In genomic region chr17:16435951-16436886, GRCh38 we compare ENCODE assay signal across 1 cellular context.
TF ChIP-seq lines count a peak whose summit lies in the region.

No MANE protein-coding gene starts in this region.

TF ChIP-seq in HepG2, 621 proteins besides CTCF, POLR2A, EP300 and RAD21 (continued from another document and continues in another):
- no peak for TF ChIP-seq E2F1 (CRISPR knock-in tag; IDR thresholded peaks at IDR 0.05)
- TF ChIP-seq ZNF343 (CRISPR knock-in tag; IDR thresholded peaks at IDR 0.05): no peak
- no peak for TF ChIP-seq ARHGAP35 (CRISPR knock-in tag; IDR thresholded peaks at IDR 0.05; ENCODE audit: borderline replicate concordance)
- no peak for TF ChIP-seq ZNF607 (CRISPR knock-in tag; IDR thresholded peaks at IDR 0.05; ENCODE audit: borderline replicate concordance)
- no peak for TF ChIP-seq PHF20 (CRISPR knock-in tag; IDR thresholded peaks at IDR 0.05)
- no peak for TF ChIP-seq TP53 (CRISPR knock-in tag; conservative IDR thresholded peaks at IDR 0.05)
- no peak for TF ChIP-seq TFDP2 (CRISPR knock-in tag; IDR thresholded peaks at IDR 0.05)
- TF ChIP-seq MLLT10 (CRISPR knock-in tag; IDR thresholded peaks at IDR 0.05): no peak
- TF ChIP-seq ZNF24 (IDR thresholded peaks at IDR 0.05): no peak
- TF ChIP-seq ZSCAN31 (CRISPR knock-in tag; IDR thresholded peaks at IDR 0.05; ENCODE audit: low read depth): no peak
- TF ChIP-seq NFKB2 (CRISPR knock-in tag; IDR thresholded peaks at IDR 0.05; ENCODE audit: borderline replicate concordance): no peak
- no peak for TF ChIP-seq ZBTB49 (CRISPR knock-in tag; IDR thresholded peaks at IDR 0.05; ENCODE audit: borderline replicate concordance)
- TF ChIP-seq ZNF546 (CRISPR knock-in tag; conservative IDR thresholded peaks at IDR 0.05): no peak
- 0 out of 2 replicates have a peak, but pooled peaks have one; percentile 3 for TF ChIP-seq IRF2 (CRISPR knock-in tag; IDR thresholded peaks at IDR 0.05)
- no peak for TF ChIP-seq ZNF446 (CRISPR knock-in tag; IDR thresholded peaks at IDR 0.05)
- no peak for TF ChIP-seq CCAR2 (optimal IDR thresholded peaks at IDR 0.05; ENCODE audit: low read depth, low read length)
- no peak for TF ChIP-seq ZNF513 (CRISPR knock-in tag; conservative IDR thresholded peaks at IDR 0.05)
- peak; percentile 51; the same call in 1 of the 2 replicates for TF ChIP-seq KDM5B (CRISPR knock-in tag; IDR thresholded peaks at IDR 0.05; ENCODE audit: borderline replicate concordance)
- no peak for TF ChIP-seq ZNF766 (CRISPR knock-in tag; IDR thresholded peaks at IDR 0.05; ENCODE audit: borderline replicate concordance)
- TF ChIP-seq SPEN (CRISPR knock-in tag; IDR thresholded peaks at IDR 0.05; ENCODE audit: low read depth): no peak
- TF ChIP-seq ZNF709 (CRISPR knock-in tag; IDR thresholded peaks at IDR 0.05): no peak
- no peak for TF ChIP-seq TCF7L2 (IDR thresholded peaks at IDR 0.05; ENCODE audit: low read depth, low read length)
- no peak for TF ChIP-seq ZNF44 (CRISPR knock-in tag; IDR thresholded peaks at IDR 0.05)
- no peak for TF ChIP-seq ZNF674 (CRISPR knock-in tag; IDR thresholded peaks at IDR 0.05; ENCODE audit: low read depth)
- no peak for TF ChIP-seq JUNB (CRISPR knock-in tag; IDR thresholded peaks at IDR 0.05; ENCODE audit: borderline replicate concordance)
- no peak for TF ChIP-seq NFE2L1 (CRISPR knock-in tag; IDR thresholded peaks at IDR 0.05; ENCODE audit: borderline replicate concordance)
- TF ChIP-seq FOXK2 (IDR thresholded peaks at IDR 0.05): no peak
- no peak for TF ChIP-seq SRSF4 (IDR thresholded peaks at IDR 0.05; ENCODE audit: low read depth, low read length, poor library complexity, severe bottlenecking)
- no peak for TF ChIP-seq ATF4 (CRISPR knock-in tag; IDR thresholded peaks at IDR 0.05)
- TF ChIP-seq AGO1 (IDR thresholded peaks at IDR 0.05; ENCODE audit: low read depth, low read length, poor library complexity, severe bottlenecking): no peak
- TF ChIP-seq ZNF33A (CRISPR knock-in tag; IDR thresholded peaks at IDR 0.05; ENCODE audit: borderline replicate concordance): no peak
- no peak for TF ChIP-seq SSRP1 (CRISPR knock-in tag; IDR thresholded peaks at IDR 0.05)
- TF ChIP-seq KMT2A (CRISPR knock-in tag; IDR thresholded peaks at IDR 0.05): 0 out of 2 replicates have a peak, but pooled peaks have one; percentile 30
- no peak for TF ChIP-seq ETS1 (CRISPR knock-in tag; IDR thresholded peaks at IDR 0.05)
- no peak for TF ChIP-seq CENPBD1 (CRISPR knock-in tag; IDR thresholded peaks at IDR 0.05; ENCODE audit: borderline replicate concordance, low read depth)
- no peak for TF ChIP-seq DZIP1 (CRISPR knock-in tag; IDR thresholded peaks at IDR 0.05)
- no peak for TF ChIP-seq HNF1B (CRISPR knock-in tag; IDR thresholded peaks at IDR 0.05)
- TF ChIP-seq ZHX1 (CRISPR knock-in tag; IDR thresholded peaks at IDR 0.05; ENCODE audit: low read depth): 0 out of 2 replicates have a peak, but pooled peaks have one; percentile 25
- no peak for TF ChIP-seq SKIL (CRISPR knock-in tag; IDR thresholded peaks at IDR 0.05; ENCODE audit: borderline replicate concordance)
- TF ChIP-seq CREM (IDR thresholded peaks at IDR 0.05): no peak
- no peak for TF ChIP-seq CREM (CRISPR knock-in tag; IDR thresholded peaks at IDR 0.05)
- TF ChIP-seq ZNF713 (CRISPR knock-in tag; IDR thresholded peaks at IDR 0.05): no peak
- TF ChIP-seq BHLHE40 (IDR thresholded peaks at IDR 0.05; ENCODE audit: low read length): no peak
- TF ChIP-seq TEF (CRISPR knock-in tag; IDR thresholded peaks at IDR 0.05): no peak
- no peak for TF ChIP-seq NKX3-1 (CRISPR knock-in tag; IDR thresholded peaks at IDR 0.05)
- TF ChIP-seq ZNF296 (CRISPR knock-in tag; conservative IDR thresholded peaks at IDR 0.05): no peak
- no peak; the same call in 1 of the 2 replicates for TF ChIP-seq ZFP41 (CRISPR knock-in tag; IDR thresholded peaks at IDR 0.05; ENCODE audit: borderline replicate concordance)
- TF ChIP-seq ARNTL (CRISPR knock-in tag; IDR thresholded peaks at IDR 0.05): peak; percentile 59
